In genomic region chr21:20639026-20639425, GRCh38 we compare ENCODE assay signal across 19 cellular contexts.
A peak's percentile ranks its signal among the peaks of the same experiment; 100 is the strongest.
DNase-seq lines count a peak whose midpoint lies in the region; ATAC-seq and TF ChIP-seq lines count a peak whose summit lies in the region.
"Had no signal": no experiment of that assay in that cellular context is flagged by ENCODE, and none has a peak within 500 bp of the region (broad histone marks: within the 10 kb centered on the region; RNA-seq: fewer than 3 reads in every experiment).

No MANE protein-coding gene starts in this region.

- H3K9me3 Mint-ChIP-seq in nephron progenitor cell: no peaks in the 10 kb centered on the region
- H3K9me3 Mint-ChIP-seq in activated CD4-positive, alpha-beta T cell treated with anti-CD3 and anti-CD28 coated beads, Interleukin-2, amount 10 ng/mL, durations not matched to agents 7 days and 5 days: peaks cover 14% of the 10 kb centered on the region

- DNase-seq in GM04504 (ENCODE audit: low read depth) (peak; percentile 23), OCI-M1 (lab: John Stamatoyannopoulos, UW) (peak; percentile 52), choroid plexus epithelial cell (ENCODE audit: low read depth) (peak; percentile 65), glomerular visceral epithelial cell (ENCODE audit: extremely low spot score) (peak; percentile 1), nephron progenitor cell (no peak)
- DNase-seq in activated CD4-positive, alpha-beta T cell treated with anti-CD3 and anti-CD28 coated beads, Interleukin-2, amount 10 ng/mL, durations not matched to agents 7 days and 5 days: no peak
- DNase-seq: ACHN, AML-193, DMS 273 treated with DMSO at 0.1 percent for 48 hours, DND-41, NCI-H1105, NCI-H2081, NCI-H2171 treated with DMSO at 0.1 percent for 48 hours, NCI-H748 treated with DMSO at 0.1 percent for 48 hours, SHP77 treated with DMSO at 0.1 percent for 48 hours, T-cell had no signal

- no peaks in the 10 kb centered on the region for H3K27me3 Mint-ChIP-seq in nephron progenitor cell (ENCODE audit: low read depth, poor library complexity)
- H3K27me3 Mint-ChIP-seq in activated CD4-positive, alpha-beta T cell treated with anti-CD3 and anti-CD28 coated beads, Interleukin-2, amount 10 ng/mL, durations not matched to agents 7 days and 5 days: no peaks in the 10 kb centered on the region
- H3K27me3 Mint-ChIP-seq: T-cell had no signal

- no peak overlapping the region for H3K4me3 ChIP-seq in choroid plexus epithelial cell (ENCODE audit: low read depth, low read length)

- H3K27ac Mint-ChIP-seq in nephron progenitor cell: no peak overlapping the region
- no peak overlapping the region for H3K27ac Mint-ChIP-seq in activated CD4-positive, alpha-beta T cell treated with anti-CD3 and anti-CD28 coated beads, Interleukin-2, amount 10 ng/mL, durations not matched to agents 7 days and 5 days
- H3K27ac Mint-ChIP-seq: T-cell had no signal

- POLR2A ChIA-PET in activated CD4-positive, alpha-beta T cell treated with anti-CD3 and anti-CD28 coated beads, Interleukin-2, amount 10 ng/mL, durations not matched to agents 7 days and 5 days (lab: Charles Lee): no interaction called here

- no peaks in the 10 kb centered on the region for H3K36me3 Mint-ChIP-seq in nephron progenitor cell (ENCODE audit: low read depth)
- no peaks in the 10 kb centered on the region for H3K36me3 Mint-ChIP-seq in activated CD4-positive, alpha-beta T cell treated with anti-CD3 and anti-CD28 coated beads, Interleukin-2, amount 10 ng/mL, durations not matched to agents 7 days and 5 days (ENCODE audit: low read depth)
- H3K36me3 Mint-ChIP-seq: T-cell had no signal

- ATAC-seq in GM19395 (IDR thresholded peaks at IDR 0.05; ENCODE audit: unreplicated experiment) (no peak), HG02852 (IDR thresholded peaks at IDR 0.05; ENCODE audit: unreplicated experiment) (no peak)
- ATAC-seq: SK-N-SH treated with all-trans-retinoic acid at 6 μM for 48 hours, T-cell had no signal

- H3K4me1 Mint-ChIP-seq in nephron progenitor cell: no peaks in the 10 kb centered on the region
- no peaks in the 10 kb centered on the region for H3K4me1 Mint-ChIP-seq in activated CD4-positive, alpha-beta T cell treated with anti-CD3 and anti-CD28 coated beads, Interleukin-2, amount 10 ng/mL, durations not matched to agents 7 days and 5 days
- H3K4me1 Mint-ChIP-seq: T-cell had no signal

- H3K4me3 Mint-ChIP-seq in nephron progenitor cell: no peak overlapping the region
- H3K4me3 Mint-ChIP-seq in activated CD4-positive, alpha-beta T cell treated with anti-CD3 and anti-CD28 coated beads, Interleukin-2, amount 10 ng/mL, durations not matched to agents 7 days and 5 days: no peak overlapping the region
- H3K4me3 Mint-ChIP-seq: T-cell had no signal

- no peak for TF ChIP-seq CTCF in choroid plexus epithelial cell (conservative IDR thresholded peaks at IDR 0.05; ENCODE audit: low read depth, low read length)
- no peak for TF ChIP-seq CTCF in nephron progenitor cell (IDR thresholded peaks at IDR 0.05)

- CTCF ChIA-PET in activated CD4-positive, alpha-beta T cell treated with anti-CD3 and anti-CD28 coated beads, Interleukin-2, amount 10 ng/mL, durations not matched to agents 7 days and 5 days (lab: Charles Lee): no interaction called here

Comparison
In these comparisons a context has a peak if more than half of its experiments do, and no peak if none do; other contexts are left out.
1. DNase-seq: peak in GM04504 (single experiment), OCI-M1 (single experiment), choroid plexus epithelial cell (single experiment) and glomerular visceral epithelial cell (single experiment); none in nephron progenitor cell (single experiment) and activated CD4-positive, alpha-beta T cell treated with anti-CD3 and anti-CD28 coated beads, Interleukin-2, amount 10 ng/mL, durations not matched to agents 7 days and 5 days (single experiment).